Comparison of ENCODE assay signal across 7 cellular contexts in genomic region chr10:103069453-103070331, GRCh38.
DNase-seq lines count a peak whose midpoint lies in the region; ATAC-seq and TF ChIP-seq lines count a peak whose summit lies in the region.

No MANE protein-coding gene starts in this region.

- H3K4me1 Mint-ChIP-seq in endothelial cell (ENCODE audit: unreplicated experiment): no peaks in the 10 kb centered on the region
- peaks cover 19 to 36% (median 30%) of the 10 kb centered on the region in 4 donors for H3K4me1 Mint-ChIP-seq in naive thymus-derived CD8-positive, alpha-beta T cell

- H3K9me3 Mint-ChIP-seq in endothelial cell (ENCODE audit: unreplicated experiment): no peaks in the 10 kb centered on the region
- H3K9me3 Mint-ChIP-seq in naive thymus-derived CD8-positive, alpha-beta T cell: no peaks in the 10 kb centered on the region

- H3K27me3 Mint-ChIP-seq in endothelial cell (ENCODE audit: unreplicated experiment): peaks cover 4% of the 10 kb centered on the region
- H3K27me3 Mint-ChIP-seq in naive thymus-derived CD8-positive, alpha-beta T cell: no peaks in the 10 kb centered on the region

- DNase-seq in NCI-H460 (ENCODE audit: extremely low read depth, low read depth) (peak; percentile 38), endothelial cell (ENCODE audit: low spot score) (peak; percentile 70)
- peak; percentile 31 to 39 for DNase-seq in activated CD8-positive, alpha-beta memory T cell treated with anti-CD3 and anti-CD28 coated beads for 4 hours (ENCODE audit: low read depth in 2 of 2)
- peak; percentile 47 to 84 (median 70) for DNase-seq in naive thymus-derived CD8-positive, alpha-beta T cell
- peak; percentile 29 to 72 (median 60) for DNase-seq in stimulated activated naive CD4-positive, alpha-beta T cell (lab: John Stamatoyannopoulos, UW)

- ATAC-seq in HG02610 (IDR thresholded peaks at IDR 0.05; ENCODE audit: unreplicated experiment): peak; percentile 44
- ATAC-seq in naive thymus-derived CD8-positive, alpha-beta T cell: peak; percentile 86 to 93

- TF ChIP-seq CTCF in GM12872 (IDR thresholded peaks at IDR 0.05; ENCODE audit: insufficient read depth, low read depth, low read length) (peak; percentile 75), endothelial cell (IDR thresholded peaks at IDR 0.05; ENCODE audit: unreplicated experiment) (peak; percentile 64)

- no peak overlapping the region for H3K27ac Mint-ChIP-seq in endothelial cell (ENCODE audit: unreplicated experiment)
- H3K27ac Mint-ChIP-seq in naive thymus-derived CD8-positive, alpha-beta T cell: peak overlapping the region; percentile 8 to 88 (median 60)

- no peaks in the 10 kb centered on the region for H3K36me3 Mint-ChIP-seq in endothelial cell (ENCODE audit: low read depth, unreplicated experiment)
- peaks cover 0 to 5% (median 3%) of the 10 kb centered on the region in 3 donors for H3K36me3 Mint-ChIP-seq in naive thymus-derived CD8-positive, alpha-beta T cell

- H3K4me3 Mint-ChIP-seq in endothelial cell (ENCODE audit: unreplicated experiment): no peak overlapping the region
- H3K4me3 Mint-ChIP-seq in naive thymus-derived CD8-positive, alpha-beta T cell: peak overlapping the region in 6 of 10 donors; percentile 6 to 44 (median 27)

- POLR2A ChIA-PET in naive thymus-derived CD8-positive, alpha-beta T cell (lab: Charles Lee): interaction anchor here (0.6 to 5.8 kb wide), 3 partner anchors 152 to 1016 kb away, joined by 3 to 28 read pairs (median 4); partner anchors contain the start of gene CNNM2

Comparison
In these comparisons a context has a peak if more than half of its experiments do, and no peak if none do; other contexts are left out.
1. Peak in every context shown above with its lines: DNase-seq and ATAC-seq.